ENCODE assay signal across 25 cellular contexts in the genomic region with DNA sequence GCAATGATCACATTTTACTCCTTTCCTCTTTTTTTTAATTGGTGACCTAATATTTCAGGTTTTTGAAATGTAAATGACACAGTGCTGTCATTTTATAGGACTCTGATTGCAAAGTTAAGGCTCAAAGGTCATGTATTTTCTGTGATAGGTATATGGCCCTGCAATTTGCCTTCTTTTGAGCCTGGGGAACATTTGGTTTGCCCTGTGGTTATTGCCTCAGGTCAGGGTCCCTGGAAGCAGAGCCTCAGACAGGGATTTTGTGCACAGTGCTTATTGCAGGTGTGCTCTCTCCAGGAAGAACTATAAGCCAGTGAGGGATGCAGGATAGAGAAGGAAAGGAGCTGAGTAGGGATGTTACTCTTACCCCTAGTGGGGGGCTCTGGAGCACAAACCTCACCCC.
"Had no signal": no experiment of that assay in that cellular context is flagged by ENCODE, and none has a peak within 500 bp of the region (broad histone marks: within the 10 kb centered on the region; RNA-seq: fewer than 3 reads in every experiment).

No MANE protein-coding gene starts in this region.

- H3K27ac ChIP-seq: brain microvascular endothelial cell, dorsolateral prefrontal cortex, WERI-Rb-1 had no signal

- DNase-seq: activated B cell treated with CpG ODN at 0.5 μM for 24 hours; activated CD4-positive, alpha-beta T cell treated with anti-CD3 and anti-CD28 coated beads for 48 hours; activated CD4-positive, alpha-beta T cell treated with anti-CD3 and anti-CD28 coated beads, Interleukin-2, amount 50 U/mL, for 1 hour; activated CD4-positive, alpha-beta T cell treated with anti-CD3 and anti-CD28 coated beads, Interleukin-2, amount 50 U/mL, for 48 hours; activated CD8-positive, alpha-beta memory T cell treated with anti-CD3 and anti-CD28 coated beads for 24 hours; activated CD8-positive, alpha-beta T cell treated with anti-CD3 and anti-CD28 coated beads for 36 hours; activated effector memory CD4-positive, alpha-beta T cell treated with Interleukin-2 at 50 U/mL for 16 hours; activated gamma-delta T cell treated with Interleukin-2 at 50 U/mL for 16 hours; activated naive CD4-positive, alpha-beta T cell treated with anti-CD3 and anti-CD28 coated beads, Interleukin-2, amount 50 U/mL, for 16 hours; activated naive CD4-positive, alpha-beta T cell treated with Interleukin-2 at 50 U/mL for 16 hours; activated T-cell treated with anti-CD3 and anti-CD28 coated beads, Interleukin-2, amount 50 U/mL, for 4 hours; amniotic stem cell; anterior cingulate cortex; brain microvascular endothelial cell; dorsolateral prefrontal cortex; effector memory CD4-positive, alpha-beta T cell; endodermal cell; foreskin fibroblast; head of caudate nucleus; T-helper 1 cell; T-helper 17 cell; T1000; WERI-Rb-1 had no signal

- H3K4me3 ChIP-seq: dorsolateral prefrontal cortex had no signal

- ATAC-seq: activated CD4-positive, CD25-positive, alpha-beta regulatory T cell treated with anti-CD3 and anti-CD28 coated beads, Interleukin-2, amount 50 U/mL, for 24 hours; activated CD8-positive, alpha-beta T cell treated with anti-CD3 and anti-CD28 coated beads for 36 hours; activated T-cell treated with anti-CD3 and anti-CD28 coated beads, Interleukin-2, amount 50 U/mL, for 4 hours; esophagus mucosa; T-helper 17 cell had no signal

- H3K36me3 ChIP-seq: brain microvascular endothelial cell, WERI-Rb-1 had no signal

- H3K27me3 ChIP-seq: brain microvascular endothelial cell, dorsolateral prefrontal cortex had no signal
